ENCODE assay signal across 16 cellular contexts in the genomic region with DNA sequence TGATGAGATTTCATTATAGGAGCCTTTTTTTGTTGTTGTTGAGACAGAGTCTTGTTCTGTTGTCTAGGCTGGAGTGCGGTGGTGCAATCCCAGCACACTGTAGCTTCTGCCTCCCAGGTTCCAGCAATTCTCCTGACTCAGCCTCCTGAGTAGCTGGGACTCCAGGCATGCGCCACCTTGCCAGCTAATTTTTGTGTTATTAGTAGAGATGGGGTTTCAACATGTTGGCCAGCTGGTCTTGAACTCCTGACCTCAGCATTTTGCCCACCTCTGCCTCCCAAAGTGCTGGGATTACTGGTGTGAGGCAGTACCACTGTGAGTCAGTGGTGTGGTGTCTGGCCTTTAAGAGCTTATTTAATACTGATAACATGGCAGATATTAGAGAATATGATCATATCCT.
DNase-seq lines count a peak whose midpoint lies in the region; ATAC-seq and TF ChIP-seq lines count a peak whose summit lies in the region.
"Had no signal": no experiment of that assay in that cellular context is flagged by ENCODE, and none has a peak within 500 bp of the region (broad histone marks: within the 10 kb centered on the region; RNA-seq: fewer than 3 reads in every experiment).

No MANE protein-coding gene starts in this region.

- DNase-seq in WTC11 (ENCODE audit: low spot score) (no peak), fibroblast of pulmonary artery (ENCODE audit: low read depth) (peak; percentile 67), myocyte (ENCODE audit: low read depth) (peak; percentile 29), putamen (ENCODE audit: low spot score) (no peak), NCI-H2171 treated with DMSO at 0.1 percent for 48 hours (lab: John Stamatoyannopoulos, UW) (no peak), NCI-H1092 (lab: John Stamatoyannopoulos, UW) (no peak)
- DNase-seq: activated naive CD4-positive, alpha-beta T cell; NCI-H146; NCI-H774; pancreas; SHP77; stimulated activated CD4-positive, alpha-beta T cell treated with anti-CD3 and anti-CD28 coated beads, Interleukin-1b, Interleukin-23, amount 100 ng/mL, for 48 hours had no signal

- peak overlapping the region; percentile 34; the same call in 1 of the 2 replicates for H3K27ac ChIP-seq in C4-2B
- H3K27ac ChIP-seq: pancreas had no signal

- POLR2A ChIA-PET in WTC11 (lab: Charles Lee): interaction anchor here (1.1 to 1.3 kb wide), 2 partner anchors 60 to 76 kb away, joined by 4 read pairs; a partner anchor contains a TSS

- peaks cover 36% of the 10 kb centered on the region for H3K9me3 Mint-ChIP-seq in WTC11

- peaks cover 40% of the 10 kb centered on the region for H3K36me3 Mint-ChIP-seq in WTC11

- peak overlapping the region; percentile 85 for H3K27ac Mint-ChIP-seq in WTC11
- H3K27ac Mint-ChIP-seq: mesothelial cell of epicardium had no signal

- H3K4me1 Mint-ChIP-seq in WTC11: peaks cover 7% of the 10 kb centered on the region
- H3K4me1 Mint-ChIP-seq: central memory CD8-positive, alpha-beta T cell; mesothelial cell of epicardium had no signal

- TF ChIP-seq CTCF in C4-2B (conservative IDR thresholded peaks at IDR 0.05): no peak
- no peak for TF ChIP-seq CTCF in WTC11 (IDR thresholded peaks at IDR 0.05)
- TF ChIP-seq CTCF in fibroblast of pulmonary artery (IDR thresholded peaks at IDR 0.05; ENCODE audit: low read length, missing control alignments): no peak

- no peak for ATAC-seq in WTC11
- no peak for ATAC-seq in HG03460 (IDR thresholded peaks at IDR 0.05; ENCODE audit: unreplicated experiment)

- no peak overlapping the region for H3K4me3 Mint-ChIP-seq in WTC11
- H3K4me3 Mint-ChIP-seq: central memory CD8-positive, alpha-beta T cell; mesothelial cell of epicardium had no signal

- CTCF ChIA-PET in WTC11 (lab: Charles Lee): no interaction called here

- peaks cover 7% of the 10 kb centered on the region for H3K27me3 Mint-ChIP-seq in WTC11 (ENCODE audit: low read depth)
- H3K27me3 Mint-ChIP-seq: central memory CD8-positive, alpha-beta T cell had no signal

- no peak overlapping the region for H3K4me3 ChIP-seq in fibroblast of pulmonary artery (replicated peaks; ENCODE audit: low read depth, low read length)
- H3K4me3 ChIP-seq: pancreas had no signal

TF ChIP-seq in WTC11, 78 proteins besides CTCF, POLR2A, EP300 and RAD21:
- TF ChIP-seq, protein P1, sequence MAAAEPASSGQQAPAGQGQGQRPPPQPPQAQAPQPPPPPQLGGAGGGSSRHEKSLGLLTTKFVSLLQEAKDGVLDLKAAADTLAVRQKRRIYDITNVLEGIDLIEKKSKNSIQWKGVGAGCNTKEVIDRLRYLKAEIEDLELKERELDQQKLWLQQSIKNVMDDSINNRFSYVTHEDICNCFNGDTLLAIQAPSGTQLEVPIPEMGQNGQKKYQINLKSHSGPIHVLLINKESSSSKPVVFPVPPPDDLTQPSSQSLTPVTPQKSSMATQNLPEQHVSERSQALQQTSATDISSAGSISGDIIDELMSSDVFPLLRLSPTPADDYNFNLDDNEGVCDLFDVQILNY (CRISPR knock-in tag; IDR thresholded peaks at IDR 0.05): no peak
- no peak for TF ChIP-seq TEAD1 (CRISPR knock-in tag; IDR thresholded peaks at IDR 0.05)
- TF ChIP-seq, protein P2, sequence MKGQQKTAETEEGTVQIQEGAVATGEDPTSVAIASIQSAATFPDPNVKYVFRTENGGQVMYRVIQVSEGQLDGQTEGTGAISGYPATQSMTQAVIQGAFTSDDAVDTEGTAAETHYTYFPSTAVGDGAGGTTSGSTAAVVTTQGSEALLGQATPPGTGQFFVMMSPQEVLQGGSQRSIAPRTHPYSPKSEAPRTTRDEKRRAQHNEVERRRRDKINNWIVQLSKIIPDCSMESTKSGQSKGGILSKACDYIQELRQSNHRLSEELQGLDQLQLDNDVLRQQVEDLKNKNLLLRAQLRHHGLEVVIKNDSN (CRISPR knock-in tag; IDR thresholded peaks at IDR 0.05): no peak
- no peak for TF ChIP-seq CBFB (CRISPR knock-in tag; IDR thresholded peaks at IDR 0.05; ENCODE audit: low read depth)
- no peak for TF ChIP-seq ELF4 (CRISPR knock-in tag; IDR thresholded peaks at IDR 0.05; ENCODE audit: low read depth)
- TF ChIP-seq, protein P3, sequence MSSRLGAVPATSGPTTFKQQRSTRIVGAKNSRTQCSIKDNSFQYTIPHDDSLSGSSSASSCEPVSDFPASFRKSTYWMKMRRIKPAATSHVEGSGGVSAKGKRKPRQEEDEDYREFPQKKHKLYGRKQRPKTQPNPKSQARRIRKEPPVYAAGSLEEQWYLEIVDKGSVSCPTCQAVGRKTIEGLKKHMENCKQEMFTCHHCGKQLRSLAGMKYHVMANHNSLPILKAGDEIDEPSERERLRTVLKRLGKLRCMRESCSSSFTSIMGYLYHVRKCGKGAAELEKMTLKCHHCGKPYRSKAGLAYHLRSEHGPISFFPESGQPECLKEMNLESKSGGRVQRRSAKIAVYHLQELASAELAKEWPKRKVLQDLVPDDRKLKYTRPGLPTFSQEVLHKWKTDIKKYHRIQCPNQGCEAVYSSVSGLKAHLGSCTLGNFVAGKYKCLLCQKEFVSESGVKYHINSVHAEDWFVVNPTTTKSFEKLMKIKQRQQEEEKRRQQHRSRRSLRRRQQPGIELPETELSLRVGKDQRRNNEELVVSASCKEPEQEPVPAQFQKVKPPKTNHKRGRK (CRISPR knock-in tag; IDR thresholded peaks at IDR 0.05; ENCODE audit: borderline replicate concordance): no peak
- TF ChIP-seq ZNF423 (CRISPR knock-in tag; IDR thresholded peaks at IDR 0.05): no peak
- TF ChIP-seq GTF2I (CRISPR knock-in tag; conservative IDR thresholded peaks at IDR 0.05): no peak
- TF ChIP-seq, protein P4, sequence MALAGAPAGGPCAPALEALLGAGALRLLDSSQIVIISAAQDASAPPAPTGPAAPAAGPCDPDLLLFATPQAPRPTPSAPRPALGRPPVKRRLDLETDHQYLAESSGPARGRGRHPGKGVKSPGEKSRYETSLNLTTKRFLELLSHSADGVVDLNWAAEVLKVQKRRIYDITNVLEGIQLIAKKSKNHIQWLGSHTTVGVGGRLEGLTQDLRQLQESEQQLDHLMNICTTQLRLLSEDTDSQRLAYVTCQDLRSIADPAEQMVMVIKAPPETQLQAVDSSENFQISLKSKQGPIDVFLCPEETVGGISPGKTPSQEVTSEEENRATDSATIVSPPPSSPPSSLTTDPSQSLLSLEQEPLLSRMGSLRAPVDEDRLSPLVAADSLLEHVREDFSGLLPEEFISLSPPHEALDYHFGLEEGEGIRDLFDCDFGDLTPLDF (CRISPR knock-in tag; IDR thresholded peaks at IDR 0.05): no peak
- TF ChIP-seq JAZF1 (CRISPR knock-in tag; IDR thresholded peaks at IDR 0.05): no peak
- TF ChIP-seq ZNF416 (CRISPR knock-in tag; IDR thresholded peaks at IDR 0.05): no peak
- TF ChIP-seq TCF7 (CRISPR knock-in tag; IDR thresholded peaks at IDR 0.05; ENCODE audit: low read depth): no peak
- TF ChIP-seq ZNF121 (CRISPR knock-in tag; IDR thresholded peaks at IDR 0.05): no peak

Comparison
In these comparisons a context has a peak if more than half of its experiments do, and no peak if none do; other contexts are left out.
1. DNase-seq: peak in fibroblast of pulmonary artery (single experiment) and myocyte (single experiment); none in WTC11 (single experiment), putamen (single experiment), NCI-H2171 treated with DMSO at 0.1 percent for 48 hours (single experiment) and NCI-H1092 (single experiment).